8 cellular contexts compared by ENCODE assay signal in genomic region chr1:98870959-98871903, GRCh38.
DNase-seq lines count a peak whose midpoint lies in the region; ATAC-seq and TF ChIP-seq lines count a peak whose summit lies in the region.

No MANE protein-coding gene starts in this region.

- H3K56ac ChIP-seq in mesendoderm (ENCODE audit: low read length) = no peak overlapping the region

- H3K36me3 ChIP-seq in mesendoderm (ENCODE audit: control insufficient read depth, insufficient read depth, low read length) (no peaks in the 10 kb centered on the region), mesenchymal stem cell (ENCODE audit: control insufficient read depth in 1 of 2, insufficient read depth in 2 of 2, low read depth in 1 of 2, low read length in 2 of 2) (no peaks in the 10 kb centered on the region), testis (ENCODE audit: low read depth, missing control alignments) (no peaks in the 10 kb centered on the region)

- no peaks in the 10 kb centered on the region for H3K27me3 ChIP-seq in mesendoderm (ENCODE audit: insufficient read depth, low read length, poor library complexity)
- no peaks in the 10 kb centered on the region for H3K27me3 ChIP-seq in mesenchymal stem cell (ENCODE audit: control insufficient read depth in 1 of 2, insufficient read depth in 1 of 2, low read length in 2 of 2)
- H3K27me3 ChIP-seq in testis = no peaks in the 10 kb centered on the region

- WGBS in mesendoderm (ENCODE audit: extremely low coverage, insufficient coverage, low lambda C conversion rate) = no CpG with 5 or more reads among the region's 9 CpGs
- WGBS in mesenchymal stem cell = 82% methylated on average over 6 of the region's 9 CpGs
- WGBS in testis, 2 donors = 47 to 56% methylated on average over 9 of the region's 9 CpGs

- TF ChIP-seq CTCF in GM10248 (IDR thresholded peaks at IDR 0.05; ENCODE audit: control extremely low read depth, extremely low read depth, low read depth, missing control alignments) (no peak), testis (IDR thresholded peaks at IDR 0.05) (no peak)

- no peak overlapping the region for H3K18ac ChIP-seq in mesendoderm (ENCODE audit: low read length)
- no peak overlapping the region for H3K18ac ChIP-seq in mesenchymal stem cell (ENCODE audit: low read depth in 1 of 2, low read length in 2 of 2)

- H3K79me2 ChIP-seq in mesendoderm (ENCODE audit: control insufficient read depth, insufficient read depth, low read length) = no peaks in the 10 kb centered on the region

- peak; percentile 98 for ATAC-seq in GM21529 (IDR thresholded peaks at IDR 0.05; ENCODE audit: unreplicated experiment)

- H3K79me1 ChIP-seq in mesendoderm (ENCODE audit: low read length) = no peaks in the 10 kb centered on the region
- H3K79me1 ChIP-seq in mesenchymal stem cell (replicated peaks; ENCODE audit: low read length, poor library complexity, severe bottlenecking) = no peaks in the 10 kb centered on the region

- H3K27ac Mint-ChIP-seq in activated CD4-positive, alpha-beta memory T cell treated with anti-CD3 and anti-CD28 coated beads for 36 hours = peak overlapping the region; percentile 94

- CTCF ChIA-PET in GM10248 (lab: Yijun Ruan, JAX) = interaction anchor here (1.1 kb wide), 1 partner anchor 9 kb away, joined by 3 read pairs; no protein-coding TSS in a partner anchor
- CTCF ChIA-PET in activated CD4-positive, alpha-beta memory T cell treated with anti-CD3 and anti-CD28 coated beads for 36 hours (lab: Charles Lee) = interaction anchor here (0.8 to 1.3 kb wide), 2 partner anchors 13 to 77 kb away, joined by 3 to 4 read pairs; no protein-coding TSS in a partner anchor

- H3K9me3 ChIP-seq in mesenchymal stem cell (ENCODE audit: control insufficient read depth, low read length) (no peaks in the 10 kb centered on the region), testis (no peaks in the 10 kb centered on the region)

- H3K9ac ChIP-seq in mesendoderm (ENCODE audit: low read length) (no peak overlapping the region), mesenchymal stem cell (ENCODE audit: low read length) (no peak overlapping the region)

- TF ChIP-seq POLR2A in testis (IDR thresholded peaks at IDR 0.05) = no peak

- H3K36me3 Mint-ChIP-seq in activated CD4-positive, alpha-beta memory T cell treated with anti-CD3 and anti-CD28 coated beads for 36 hours = peaks cover 24% of the 10 kb centered on the region

- H4K5ac ChIP-seq in mesendoderm (ENCODE audit: low read length) = no peak overlapping the region

- H2AK5ac ChIP-seq in mesendoderm (ENCODE audit: low read length) = no peak overlapping the region
- H2AK5ac ChIP-seq in mesenchymal stem cell (ENCODE audit: low read length, severe bottlenecking) = no peak overlapping the region

- no peak overlapping the region for H2AFZ ChIP-seq in mesenchymal stem cell (ENCODE audit: low read depth, low read length)

- H3K14ac ChIP-seq in mesenchymal stem cell (ENCODE audit: low read length in 2 of 2) = no peak overlapping the region

- H3K4me1 ChIP-seq in mesendoderm (ENCODE audit: control insufficient read depth, low read depth, low read length) (no peaks in the 10 kb centered on the region), mesenchymal stem cell (ENCODE audit: control insufficient read depth, insufficient read depth, low read depth, low read length) (no peaks in the 10 kb centered on the region), testis (no peaks in the 10 kb centered on the region)

- H3K4ac ChIP-seq in mesendoderm (ENCODE audit: low read depth, low read length) = no peak overlapping the region
- H3K4ac ChIP-seq in mesenchymal stem cell (ENCODE audit: low read depth in 1 of 2, low read length in 2 of 2) = no peak overlapping the region

- H3K4me2 ChIP-seq in mesendoderm (ENCODE audit: low read length) (no peak overlapping the region), mesenchymal stem cell (ENCODE audit: low read length, poor library complexity, severe bottlenecking) (no peak overlapping the region)

- H3K23ac ChIP-seq in mesendoderm (ENCODE audit: low read length) (no peak overlapping the region), mesenchymal stem cell (ENCODE audit: low read length in 2 of 2) (no peak overlapping the region)

- DNase-seq in GM10248 (ENCODE audit: extremely low spot score) (peak; percentile 50), HT1080 (ENCODE audit: low read depth) (peak; percentile 68), mesendoderm (peak; percentile 60), mesenchymal stem cell (no peak), SIG-M5 treated with dmso at 0.1 percent for 504 hours (lab: John Stamatoyannopoulos, UW; ENCODE audit: unreplicated experiment) (no peak), testis (no peak)
- peak; percentile 31 for DNase-seq in activated CD4-positive, alpha-beta memory T cell treated with anti-CD3 and anti-CD28 coated beads for 36 hours

- H2BK15ac ChIP-seq in mesendoderm (replicated peaks; ENCODE audit: low read depth) = no peak overlapping the region
- no peak overlapping the region for H2BK15ac ChIP-seq in mesenchymal stem cell (ENCODE audit: low read depth, poor library complexity, severe bottlenecking)

- H2BK5ac ChIP-seq in mesendoderm (ENCODE audit: low read length) (no peak overlapping the region), mesenchymal stem cell (ENCODE audit: low read depth, low read length, poor library complexity, severe bottlenecking) (no peak overlapping the region)

- no peak overlapping the region for H2BK120ac ChIP-seq in mesendoderm (ENCODE audit: low read depth, low read length)
- H2BK120ac ChIP-seq in mesenchymal stem cell (ENCODE audit: low read depth, low read length) = no peak overlapping the region

- H4K8ac ChIP-seq in mesendoderm (ENCODE audit: low read depth, low read length) (no peak overlapping the region), mesenchymal stem cell (ENCODE audit: low read length) (no peak overlapping the region)

- POLR2A ChIA-PET in GM10248 (lab: Yijun Ruan, JAX) = no interaction called here
- POLR2A ChIA-PET in activated CD4-positive, alpha-beta memory T cell treated with anti-CD3 and anti-CD28 coated beads for 36 hours (lab: Charles Lee) = no interaction called here

- H2BK12ac ChIP-seq in mesenchymal stem cell (ENCODE audit: low read length in 2 of 2) = no peak overlapping the region

- H3K4me3 Mint-ChIP-seq in activated CD4-positive, alpha-beta memory T cell treated with anti-CD3 and anti-CD28 coated beads for 36 hours = peak overlapping the region; percentile 65

- intact Hi-C loops in activated CD4-positive, alpha-beta memory T cell treated with anti-CD3 and anti-CD28 coated beads for 36 hours (cut with micrococcal nuclease) = loop anchor here (1.0 to 2.0 kb wide), 3 partner anchors 52 to 74 kb away; no protein-coding TSS in a partner anchor
- intact Hi-C loops in testis (cut with DNase I; ENCODE audit: low total_unique reads) = no loop called here

- H3K9me3 Mint-ChIP-seq in activated CD4-positive, alpha-beta memory T cell treated with anti-CD3 and anti-CD28 coated beads for 36 hours = peaks cover 35% of the 10 kb centered on the region

- no peaks in the 10 kb centered on the region for H3K27me3 Mint-ChIP-seq in activated CD4-positive, alpha-beta memory T cell treated with anti-CD3 and anti-CD28 coated beads for 36 hours

- H3K27ac ChIP-seq in mesendoderm (ENCODE audit: low read depth, low read length) (no peak overlapping the region), mesenchymal stem cell (ENCODE audit: low read length, poor library complexity, severe bottlenecking) (no peak overlapping the region), testis (no peak overlapping the region)

- H3K4me3 ChIP-seq in mesendoderm (ENCODE audit: low read length) (no peak overlapping the region), mesenchymal stem cell (ENCODE audit: insufficient read depth in 1 of 2, low read depth in 1 of 2, low read length in 2 of 2) (no peak overlapping the region), testis (no peak overlapping the region)

- no peak overlapping the region for H4K91ac ChIP-seq in mesenchymal stem cell (ENCODE audit: low read length)

- H3K4me1 Mint-ChIP-seq in activated CD4-positive, alpha-beta memory T cell treated with anti-CD3 and anti-CD28 coated beads for 36 hours (ENCODE audit: low read depth) = peaks cover 21% of the 10 kb centered on the region

Comparison
In these comparisons a context has a peak if more than half of its experiments do, and no peak if none do; other contexts are left out.
1. DNase-seq: peak in GM10248 (single experiment), HT1080 (single experiment), activated CD4-positive, alpha-beta memory T cell treated with anti-CD3 and anti-CD28 coated beads for 36 hours (single experiment) and mesendoderm (single experiment); none in mesenchymal stem cell (single experiment), SIG-M5 treated with dmso at 0.1 percent for 504 hours (single experiment) and testis (single experiment).